ENCODE assay signal across 2 cellular contexts in genomic region chr1:103108525-103109150, GRCh38.
TF ChIP-seq lines count a peak whose summit lies in the region.

No MANE protein-coding gene starts in this region.

TF ChIP-seq in H1, 55 proteins besides CTCF, POLR2A, EP300 and RAD21 (continues in another document):
- TF ChIP-seq CEBPB (IDR thresholded peaks at IDR 0.05; ENCODE audit: low read depth, low read length) (no peak), POU5F1 (IDR thresholded peaks at IDR 0.05; ENCODE audit: low read depth, low read length) (no peak), RXRA (IDR thresholded peaks at IDR 0.05; ENCODE audit: insufficient read depth, low read depth, low read length) (no peak), TAF7 (optimal IDR thresholded peaks at IDR 0.05; ENCODE audit: borderline replicate concordance, low read depth, low read length) (peak; percentile 36), CREB1 (IDR thresholded peaks at IDR 0.05) (no peak; the same call in 1 of the 2 replicates), BCL11A (IDR thresholded peaks at IDR 0.05; ENCODE audit: low read depth in 2 of 2, low read length in 2 of 2) (no peak), EGR1 (IDR thresholded peaks at IDR 0.05; ENCODE audit: borderline replicate concordance, low read depth, low read length) (peak; percentile 92), GTF2F1 (IDR thresholded peaks at IDR 0.05; ENCODE audit: borderline replicate concordance, low read depth, low read length) (no peak), CHD7 (IDR thresholded peaks at IDR 0.05; ENCODE audit: insufficient replicate concordance, low read length) (no peak), BRCA1 (IDR thresholded peaks at IDR 0.05; ENCODE audit: low read depth, low read length) (no peak), KDM1A (IDR thresholded peaks at IDR 0.05; ENCODE audit: borderline replicate concordance, low read length) (no peak), HDAC6 (IDR thresholded peaks at IDR 0.05; ENCODE audit: low read depth, low read length) (no peak), JUN (IDR thresholded peaks at IDR 0.05; ENCODE audit: low read depth, low read length) (no peak), SP1 (IDR thresholded peaks at IDR 0.05; ENCODE audit: low read depth, low read length) (0 out of 2 replicates have a peak, but pooled peaks have one; percentile 15), RFX5 (IDR thresholded peaks at IDR 0.05; ENCODE audit: borderline replicate concordance, low read depth, low read length) (no peak), TBP (IDR thresholded peaks at IDR 0.05; ENCODE audit: low read depth, low read length) (no peak), SP4 (IDR thresholded peaks at IDR 0.05; ENCODE audit: low read length) (no peak), RBBP5 (IDR thresholded peaks at IDR 0.05; ENCODE audit: borderline replicate concordance, low read depth, low read length) (no peak), GABPA (IDR thresholded peaks at IDR 0.05; ENCODE audit: borderline replicate concordance, insufficient read depth, low read length) (no peak)
- TF ChIP-seq, protein P1, sequence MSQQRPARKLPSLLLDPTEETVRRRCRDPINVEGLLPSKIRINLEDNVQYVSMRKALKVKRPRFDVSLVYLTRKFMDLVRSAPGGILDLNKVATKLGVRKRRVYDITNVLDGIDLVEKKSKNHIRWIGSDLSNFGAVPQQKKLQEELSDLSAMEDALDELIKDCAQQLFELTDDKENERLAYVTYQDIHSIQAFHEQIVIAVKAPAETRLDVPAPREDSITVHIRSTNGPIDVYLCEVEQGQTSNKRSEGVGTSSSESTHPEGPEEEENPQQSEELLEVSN (IDR thresholded peaks at IDR 0.05): peak; percentile 70

TF ChIP-seq in HepG2, 621 proteins besides CTCF, POLR2A, EP300 and RAD21:
- TF ChIP-seq IKZF1 (IDR thresholded peaks at IDR 0.05) (no peak), ZNF280D (CRISPR knock-in tag; IDR thresholded peaks at IDR 0.05) (no peak), FOXC1 (CRISPR knock-in tag; IDR thresholded peaks at IDR 0.05; ENCODE audit: borderline replicate concordance) (no peak)
- TF ChIP-seq, protein P2, sequence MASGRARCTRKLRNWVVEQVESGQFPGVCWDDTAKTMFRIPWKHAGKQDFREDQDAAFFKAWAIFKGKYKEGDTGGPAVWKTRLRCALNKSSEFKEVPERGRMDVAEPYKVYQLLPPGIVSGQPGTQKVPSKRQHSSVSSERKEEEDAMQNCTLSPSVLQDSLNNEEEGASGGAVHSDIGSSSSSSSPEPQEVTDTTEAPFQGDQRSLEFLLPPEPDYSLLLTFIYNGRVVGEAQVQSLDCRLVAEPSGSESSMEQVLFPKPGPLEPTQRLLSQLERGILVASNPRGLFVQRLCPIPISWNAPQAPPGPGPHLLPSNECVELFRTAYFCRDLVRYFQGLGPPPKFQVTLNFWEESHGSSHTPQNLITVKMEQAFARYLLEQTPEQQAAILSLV (CRISPR knock-in tag; IDR thresholded peaks at IDR 0.05; ENCODE audit: borderline replicate concordance): no peak
